In genomic region chr5:141590127-141590526, GRCh38 we compare ENCODE assay signal across 1 cellular context.
TF ChIP-seq lines count a peak whose summit lies in the region.

No MANE protein-coding gene starts in this region.

TF ChIP-seq in HepG2, 621 proteins besides CTCF, POLR2A, EP300 and RAD21 (continues in another document):
- TF ChIP-seq HMG20A (CRISPR knock-in tag; IDR thresholded peaks at IDR 0.05; ENCODE audit: borderline replicate concordance) (peak; percentile 74; the same call in 1 of the 2 replicates), FOXM1 (CRISPR knock-in tag; IDR thresholded peaks at IDR 0.05) (no peak), NPAS2 (CRISPR knock-in tag; IDR thresholded peaks at IDR 0.05; ENCODE audit: borderline replicate concordance) (no peak), CREM (IDR thresholded peaks at IDR 0.05) (peak; percentile 59; the same call in 1 of the 2 replicates), CREM (CRISPR knock-in tag; IDR thresholded peaks at IDR 0.05) (no peak), MAFF (IDR thresholded peaks at IDR 0.05; ENCODE audit: low read depth, low read length) (0 out of 2 replicates have a peak, but pooled peaks have one; percentile 1), KAT7 (CRISPR knock-in tag; IDR thresholded peaks at IDR 0.05; ENCODE audit: borderline replicate concordance) (no peak), ZNF777 (CRISPR knock-in tag; IDR thresholded peaks at IDR 0.05) (no peak), ZNF12 (CRISPR knock-in tag; IDR thresholded peaks at IDR 0.05) (no peak), NR2F1 (CRISPR knock-in tag; IDR thresholded peaks at IDR 0.05) (peak; percentile 76 to 90), BCL6 (CRISPR knock-in tag; IDR thresholded peaks at IDR 0.05) (peak; percentile 54; the same call in 1 of the 2 replicates), ZNF672 (CRISPR knock-in tag; IDR thresholded peaks at IDR 0.05) (no peak), CAMTA2 (CRISPR knock-in tag; IDR thresholded peaks at IDR 0.05; ENCODE audit: borderline replicate concordance) (no peak), ZNF274 (CRISPR knock-in tag; IDR thresholded peaks at IDR 0.05) (no peak), ZNF530 (CRISPR knock-in tag; IDR thresholded peaks at IDR 0.05; ENCODE audit: low read depth) (no peak), ZNF232 (CRISPR knock-in tag; IDR thresholded peaks at IDR 0.05; ENCODE audit: borderline replicate concordance) (no peak), ZNF746 (CRISPR knock-in tag; IDR thresholded peaks at IDR 0.05) (no peak), MAF1 (CRISPR knock-in tag; IDR thresholded peaks at IDR 0.05; ENCODE audit: borderline replicate concordance) (no peak), TEF (CRISPR knock-in tag; IDR thresholded peaks at IDR 0.05) (no peak), RFXANK (CRISPR knock-in tag; IDR thresholded peaks at IDR 0.05) (no peak), ZIK1 (CRISPR knock-in tag; IDR thresholded peaks at IDR 0.05; ENCODE audit: borderline replicate concordance, low read depth) (no peak), DPF2 (CRISPR knock-in tag; IDR thresholded peaks at IDR 0.05; ENCODE audit: borderline replicate concordance, low read depth) (peak; percentile 57; the same call in 1 of the 2 replicates), ZNF788 (CRISPR knock-in tag; IDR thresholded peaks at IDR 0.05; ENCODE audit: borderline replicate concordance) (no peak), HOXA3 (CRISPR knock-in tag; IDR thresholded peaks at IDR 0.05) (peak; percentile 34; the same call in 1 of the 2 replicates), ZNF670 (CRISPR knock-in tag; IDR thresholded peaks at IDR 0.05; ENCODE audit: borderline replicate concordance) (no peak), TBX3 (IDR thresholded peaks at IDR 0.05; ENCODE audit: borderline replicate concordance) (peak; percentile 42; the same call in 1 of the 2 replicates), ZNF7 (CRISPR knock-in tag; IDR thresholded peaks at IDR 0.05) (no peak), SMYD3 (CRISPR knock-in tag; IDR thresholded peaks at IDR 0.05) (no peak), HNRNPK (IDR thresholded peaks at IDR 0.05; ENCODE audit: low read depth, low read length, poor library complexity, severe bottlenecking) (no peak), KDM3A (CRISPR knock-in tag; IDR thresholded peaks at IDR 0.05; ENCODE audit: low read depth) (peak; percentile 32; the same call in 1 of the 2 replicates), ZNF563 (CRISPR knock-in tag; IDR thresholded peaks at IDR 0.05) (no peak), HDAC1 (CRISPR knock-in tag; IDR thresholded peaks at IDR 0.05) (peak; percentile 55), ZNF773 (CRISPR knock-in tag; IDR thresholded peaks at IDR 0.05; ENCODE audit: borderline replicate concordance) (no peak), SIN3A (IDR thresholded peaks at IDR 0.05; ENCODE audit: borderline replicate concordance, low read depth, low read length) (no peak), CHD4 (IDR thresholded peaks at IDR 0.05; ENCODE audit: borderline replicate concordance, low read length) (no peak), CEBPG (CRISPR knock-in tag; IDR thresholded peaks at IDR 0.05) (peak; percentile 69), ZNF468 (CRISPR knock-in tag; IDR thresholded peaks at IDR 0.05) (no peak), NR2C2 (CRISPR knock-in tag; IDR thresholded peaks at IDR 0.05; ENCODE audit: borderline replicate concordance) (peak; percentile 77; the same call in 1 of the 2 replicates), SOX13 (IDR thresholded peaks at IDR 0.05) (peak; percentile 84; the same call in 1 of the 2 replicates), SOX13 (CRISPR knock-in tag; conservative IDR thresholded peaks at IDR 0.05 in 1 of 2, IDR thresholded peaks at IDR 0.05 in 1 of 2) (peak in 1 of 2 experiments; percentile 96; a peak in 2 of 4 replicates), HOXD1 (CRISPR knock-in tag; IDR thresholded peaks at IDR 0.05) (peak; percentile 42; the same call in 1 of the 2 replicates), JUN (CRISPR knock-in tag; IDR thresholded peaks at IDR 0.05) (no peak), HNRNPL (IDR thresholded peaks at IDR 0.05; ENCODE audit: low read depth, low read length) (no peak)
- TF ChIP-seq, protein P1, sequence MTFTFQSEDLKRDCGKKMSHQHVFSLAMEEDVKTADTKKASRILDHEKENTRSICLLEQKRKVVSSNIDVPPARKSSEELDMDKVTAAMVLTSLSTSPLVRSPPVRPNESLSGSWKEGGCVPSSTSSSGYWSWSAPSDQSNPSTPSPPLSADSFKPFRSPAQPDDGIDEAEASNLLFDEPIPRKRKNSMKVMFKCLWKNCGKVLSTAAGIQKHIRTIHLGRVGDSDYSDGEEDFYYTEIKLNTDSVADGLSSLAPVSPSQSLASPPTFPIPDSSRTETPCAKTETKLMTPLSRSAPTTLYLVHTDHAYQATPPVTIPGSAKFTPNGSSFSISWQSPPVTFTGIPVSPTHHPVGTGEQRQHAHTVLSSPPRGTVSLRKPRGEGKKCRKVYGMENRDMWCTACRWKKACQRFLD (CRISPR knock-in tag; IDR thresholded peaks at IDR 0.05; ENCODE audit: borderline replicate concordance), result no peak
- TF ChIP-seq, protein P2, sequence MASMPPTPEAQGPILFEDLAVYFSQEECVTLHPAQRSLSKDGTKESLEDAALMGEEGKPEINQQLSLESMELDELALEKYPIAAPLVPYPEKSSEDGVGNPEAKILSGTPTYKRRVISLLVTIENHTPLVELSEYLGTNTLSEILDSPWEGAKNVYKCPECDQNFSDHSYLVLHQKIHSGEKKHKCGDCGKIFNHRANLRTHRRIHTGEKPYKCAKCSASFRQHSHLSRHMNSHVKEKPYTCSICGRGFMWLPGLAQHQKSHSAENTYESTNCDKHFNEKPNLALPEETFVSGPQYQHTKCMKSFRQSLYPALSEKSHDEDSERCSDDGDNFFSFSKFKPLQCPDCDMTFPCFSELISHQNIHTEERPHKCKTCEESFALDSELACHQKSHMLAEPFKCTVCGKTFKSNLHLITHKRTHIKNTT (CRISPR knock-in tag; IDR thresholded peaks at IDR 0.05), result no peak
- TF ChIP-seq, protein P3, sequence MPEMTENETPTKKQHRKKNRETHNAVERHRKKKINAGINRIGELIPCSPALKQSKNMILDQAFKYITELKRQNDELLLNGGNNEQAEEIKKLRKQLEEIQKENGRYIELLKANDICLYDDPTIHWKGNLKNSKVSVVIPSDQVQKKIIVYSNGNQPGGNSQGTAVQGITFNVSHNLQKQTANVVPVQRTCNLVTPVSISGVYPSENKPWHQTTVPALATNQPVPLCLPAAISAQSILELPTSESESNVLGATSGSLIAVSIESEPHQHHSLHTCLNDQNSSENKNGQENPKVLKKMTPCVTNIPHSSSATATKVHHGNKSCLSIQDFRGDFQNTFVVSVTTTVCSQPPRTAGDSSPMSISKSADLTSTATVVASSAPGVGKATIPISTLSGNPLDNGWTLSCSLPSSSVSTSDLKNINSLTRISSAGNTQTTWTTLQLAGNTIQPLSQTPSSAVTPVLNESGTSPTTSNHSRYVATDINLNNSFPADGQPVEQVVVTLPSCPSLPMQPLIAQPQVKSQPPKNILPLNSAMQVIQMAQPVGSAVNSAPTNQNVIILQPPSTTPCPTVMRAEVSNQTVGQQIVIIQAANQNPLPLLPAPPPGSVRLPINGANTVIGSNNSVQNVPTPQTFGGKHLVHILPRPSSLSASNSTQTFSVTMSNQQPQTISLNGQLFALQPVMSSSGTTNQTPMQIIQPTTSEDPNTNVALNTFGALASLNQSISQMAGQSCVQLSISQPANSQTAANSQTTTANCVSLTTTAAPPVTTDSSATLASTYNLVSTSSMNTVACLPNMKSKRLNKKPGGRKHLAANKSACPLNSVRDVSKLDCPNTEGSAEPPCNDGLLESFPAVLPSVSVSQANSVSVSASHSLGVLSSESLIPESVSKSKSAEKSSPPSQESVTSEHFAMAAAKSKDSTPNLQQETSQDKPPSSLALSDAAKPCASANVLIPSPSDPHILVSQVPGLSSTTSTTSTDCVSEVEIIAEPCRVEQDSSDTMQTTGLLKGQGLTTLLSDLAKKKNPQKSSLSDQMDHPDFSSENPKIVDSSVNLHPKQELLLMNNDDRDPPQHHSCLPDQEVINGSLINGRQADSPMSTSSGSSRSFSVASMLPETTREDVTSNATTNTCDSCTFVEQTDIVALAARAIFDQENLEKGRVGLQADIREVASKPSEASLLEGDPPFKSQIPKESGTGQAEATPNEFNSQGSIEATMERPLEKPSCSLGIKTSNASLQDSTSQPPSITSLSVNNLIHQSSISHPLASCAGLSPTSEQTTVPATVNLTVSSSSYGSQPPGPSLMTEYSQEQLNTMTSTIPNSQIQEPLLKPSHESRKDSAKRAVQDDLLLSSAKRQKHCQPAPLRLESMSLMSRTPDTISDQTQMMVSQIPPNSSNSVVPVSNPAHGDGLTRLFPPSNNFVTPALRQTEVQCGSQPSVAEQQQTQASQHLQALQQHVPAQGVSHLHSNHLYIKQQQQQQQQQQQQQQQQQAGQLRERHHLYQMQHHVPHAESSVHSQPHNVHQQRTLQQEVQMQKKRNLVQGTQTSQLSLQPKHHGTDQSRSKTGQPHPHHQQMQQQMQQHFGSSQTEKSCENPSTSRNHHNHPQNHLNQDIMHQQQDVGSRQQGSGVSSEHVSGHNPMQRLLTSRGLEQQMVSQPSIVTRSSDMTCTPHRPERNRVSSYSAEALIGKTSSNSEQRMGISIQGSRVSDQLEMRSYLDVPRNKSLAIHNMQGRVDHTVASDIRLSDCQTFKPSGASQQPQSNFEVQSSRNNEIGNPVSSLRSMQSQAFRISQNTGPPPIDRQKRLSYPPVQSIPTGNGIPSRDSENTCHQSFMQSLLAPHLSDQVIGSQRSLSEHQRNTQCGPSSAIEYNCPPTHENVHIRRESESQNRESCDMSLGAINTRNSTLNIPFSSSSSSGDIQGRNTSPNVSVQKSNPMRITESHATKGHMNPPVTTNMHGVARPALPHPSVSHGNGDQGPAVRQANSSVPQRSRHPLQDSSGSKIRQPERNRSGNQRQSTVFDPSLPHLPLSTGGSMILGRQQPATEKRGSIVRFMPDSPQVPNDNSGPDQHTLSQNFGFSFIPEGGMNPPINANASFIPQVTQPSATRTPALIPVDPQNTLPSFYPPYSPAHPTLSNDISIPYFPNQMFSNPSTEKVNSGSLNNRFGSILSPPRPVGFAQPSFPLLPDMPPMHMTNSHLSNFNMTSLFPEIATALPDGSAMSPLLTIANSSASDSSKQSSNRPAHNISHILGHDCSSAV (CRISPR knock-in tag; IDR thresholded peaks at IDR 0.05; ENCODE audit: borderline replicate concordance), result no peak
- TF ChIP-seq, protein P4, sequence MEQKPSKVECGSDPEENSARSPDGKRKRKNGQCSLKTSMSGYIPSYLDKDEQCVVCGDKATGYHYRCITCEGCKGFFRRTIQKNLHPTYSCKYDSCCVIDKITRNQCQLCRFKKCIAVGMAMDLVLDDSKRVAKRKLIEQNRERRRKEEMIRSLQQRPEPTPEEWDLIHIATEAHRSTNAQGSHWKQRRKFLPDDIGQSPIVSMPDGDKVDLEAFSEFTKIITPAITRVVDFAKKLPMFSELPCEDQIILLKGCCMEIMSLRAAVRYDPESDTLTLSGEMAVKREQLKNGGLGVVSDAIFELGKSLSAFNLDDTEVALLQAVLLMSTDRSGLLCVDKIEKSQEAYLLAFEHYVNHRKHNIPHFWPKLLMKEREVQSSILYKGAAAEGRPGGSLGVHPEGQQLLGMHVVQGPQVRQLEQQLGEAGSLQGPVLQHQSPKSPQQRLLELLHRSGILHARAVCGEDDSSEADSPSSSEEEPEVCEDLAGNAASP (CRISPR knock-in tag; IDR thresholded peaks at IDR 0.05; ENCODE audit: borderline replicate concordance), result peak; percentile 38; the same call in 1 of the 2 replicates
- TF ChIP-seq, protein P5, sequence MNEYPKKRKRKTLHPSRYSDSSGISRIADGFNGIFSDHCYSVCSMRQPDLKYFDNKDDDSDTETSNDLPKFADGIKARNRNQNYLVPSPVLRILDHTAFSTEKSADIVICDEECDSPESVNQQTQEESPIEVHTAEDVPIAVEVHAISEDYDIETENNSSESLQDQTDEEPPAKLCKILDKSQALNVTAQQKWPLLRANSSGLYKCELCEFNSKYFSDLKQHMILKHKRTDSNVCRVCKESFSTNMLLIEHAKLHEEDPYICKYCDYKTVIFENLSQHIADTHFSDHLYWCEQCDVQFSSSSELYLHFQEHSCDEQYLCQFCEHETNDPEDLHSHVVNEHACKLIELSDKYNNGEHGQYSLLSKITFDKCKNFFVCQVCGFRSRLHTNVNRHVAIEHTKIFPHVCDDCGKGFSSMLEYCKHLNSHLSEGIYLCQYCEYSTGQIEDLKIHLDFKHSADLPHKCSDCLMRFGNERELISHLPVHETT (CRISPR knock-in tag; conservative IDR thresholded peaks at IDR 0.05), result no peak
- TF ChIP-seq, protein P6, sequence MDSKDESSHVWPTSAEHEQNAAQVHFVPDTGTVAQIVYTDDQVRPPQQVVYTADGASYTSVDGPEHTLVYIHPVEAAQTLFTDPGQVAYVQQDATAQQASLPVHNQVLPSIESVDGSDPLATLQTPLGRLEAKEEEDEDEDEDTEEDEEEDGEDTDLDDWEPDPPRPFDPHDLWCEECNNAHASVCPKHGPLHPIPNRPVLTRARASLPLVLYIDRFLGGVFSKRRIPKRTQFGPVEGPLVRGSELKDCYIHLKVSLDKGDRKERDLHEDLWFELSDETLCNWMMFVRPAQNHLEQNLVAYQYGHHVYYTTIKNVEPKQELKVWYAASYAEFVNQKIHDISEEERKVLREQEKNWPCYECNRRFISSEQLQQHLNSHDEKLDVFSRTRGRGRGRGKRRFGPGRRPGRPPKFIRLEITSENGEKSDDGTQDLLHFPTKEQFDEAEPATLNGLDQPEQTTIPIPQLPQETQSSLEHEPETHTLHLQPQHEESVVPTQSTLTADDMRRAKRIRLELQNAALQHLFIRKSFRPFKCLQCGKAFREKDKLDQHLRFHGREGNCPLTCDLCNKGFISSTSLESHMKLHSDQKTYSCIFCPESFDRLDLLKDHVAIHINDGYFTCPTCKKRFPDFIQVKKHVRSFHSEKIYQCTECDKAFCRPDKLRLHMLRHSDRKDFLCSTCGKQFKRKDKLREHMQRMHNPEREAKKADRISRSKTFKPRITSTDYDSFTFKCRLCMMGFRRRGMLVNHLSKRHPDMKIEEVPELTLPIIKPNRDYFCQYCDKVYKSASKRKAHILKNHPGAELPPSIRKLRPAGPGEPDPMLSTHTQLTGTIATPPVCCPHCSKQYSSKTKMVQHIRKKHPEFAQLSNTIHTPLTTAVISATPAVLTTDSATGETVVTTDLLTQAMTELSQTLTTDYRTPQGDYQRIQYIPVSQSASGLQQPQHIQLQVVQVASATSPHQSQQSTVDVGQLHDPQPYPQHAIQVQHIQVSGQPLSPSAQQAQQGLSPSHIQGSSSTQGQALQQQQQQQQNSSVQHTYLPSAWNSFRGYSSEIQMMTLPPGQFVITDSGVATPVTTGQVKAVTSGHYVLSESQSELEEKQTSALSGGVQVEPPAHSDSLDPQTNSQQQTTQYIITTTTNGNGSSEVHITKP (CRISPR knock-in tag; IDR thresholded peaks at IDR 0.05; ENCODE audit: low read depth), result peak; percentile 78; the same call in 1 of the 2 replicates
- TF ChIP-seq, protein P7, sequence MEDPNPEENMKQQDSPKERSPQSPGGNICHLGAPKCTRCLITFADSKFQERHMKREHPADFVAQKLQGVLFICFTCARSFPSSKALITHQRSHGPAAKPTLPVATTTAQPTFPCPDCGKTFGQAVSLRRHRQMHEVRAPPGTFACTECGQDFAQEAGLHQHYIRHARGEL (CRISPR knock-in tag; IDR thresholded peaks at IDR 0.05), result no peak
